In the genomic region with DNA sequence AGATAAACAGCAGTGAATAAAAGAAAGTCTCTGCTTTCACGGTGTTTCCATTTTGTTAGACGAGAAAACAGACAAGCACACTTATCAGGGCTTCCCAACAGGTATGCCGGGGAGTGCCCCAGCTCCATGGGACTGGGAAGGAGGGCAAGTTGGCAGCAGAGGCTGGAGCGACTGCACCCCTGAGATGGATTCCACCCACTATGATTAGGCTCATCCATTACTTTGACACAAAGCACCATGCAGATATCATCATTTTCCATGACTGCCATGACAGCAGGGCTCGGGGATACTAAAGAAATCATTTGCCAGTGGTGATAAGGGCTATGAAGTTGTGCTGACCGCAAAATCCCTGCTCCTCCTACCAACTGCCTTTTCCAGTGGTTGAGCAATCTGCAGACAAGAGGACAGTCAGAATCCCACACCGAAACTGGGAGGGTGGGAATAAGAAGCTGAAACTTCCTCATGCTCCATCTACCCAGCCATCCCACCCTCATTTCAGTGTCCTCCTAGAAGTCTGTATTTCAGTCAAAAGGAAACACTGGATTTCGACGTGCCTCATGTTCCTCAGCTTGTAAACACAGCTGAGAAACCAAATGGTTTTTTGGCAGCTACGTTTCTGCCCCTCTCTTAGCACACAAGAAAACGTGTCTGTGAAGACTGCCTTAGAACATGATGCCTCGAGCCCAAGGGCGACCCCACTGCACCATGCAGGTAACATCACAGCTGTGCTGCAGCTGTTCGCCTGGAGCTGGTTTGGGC, we compare ENCODE assay signal across 1 cellular context.
A peak's percentile ranks its signal among the peaks of the same experiment; 100 is the strongest.
TF ChIP-seq lines count a peak whose summit lies in the region.

No MANE protein-coding gene starts in this region.

TF ChIP-seq in K562, 482 proteins besides CTCF, POLR2A, EP300 and RAD21 (continued from another document and continues in another):
- TF ChIP-seq MAZ (CRISPR knock-in tag; conservative IDR thresholded peaks at IDR 0.05 in 1 of 2, IDR thresholded peaks at IDR 0.05 in 1 of 2) (peak in 1 of 2 experiments; percentile 50; a peak in 2 of 4 replicates), ZNF24 (IDR thresholded peaks at IDR 0.05) (0 out of 2 replicates have a peak, but pooled peaks have one; percentile 4), ZNF121 (CRISPR knock-in tag; conservative IDR thresholded peaks at IDR 0.05) (no peak), NCOR1 (IDR thresholded peaks at IDR 0.05) (peak; percentile 51), MAFK (IDR thresholded peaks at IDR 0.05; ENCODE audit: low read length) (peak; percentile 47; the same call in 1 of the 2 replicates), NCOA1 (IDR thresholded peaks at IDR 0.05; ENCODE audit: low read depth) (0 out of 2 replicates have a peak, but pooled peaks have one; percentile 57), SAFB2 (IDR thresholded peaks at IDR 0.05; ENCODE audit: borderline replicate concordance, low read depth, low read length, severe bottlenecking) (no peak), ZNF224 (CRISPR knock-in tag; IDR thresholded peaks at IDR 0.05) (0 out of 2 replicates have a peak, but pooled peaks have one; percentile 51), ETV1 (tag; conservative IDR thresholded peaks at IDR 0.05; ENCODE audit: low read depth) (0 out of 2 replicates have a peak, but pooled peaks have one; percentile 13), ADNP (tag; IDR thresholded peaks at IDR 0.05) (peak; percentile 74), TBP (optimal IDR thresholded peaks at IDR 0.05; ENCODE audit: low read depth, low read length) (peak; percentile 16), HDAC1 (IDR thresholded peaks at IDR 0.05) (peak; percentile 21 to 93; a peak in 2 of 4 replicates), ZNF644 (tag; IDR thresholded peaks at IDR 0.05; ENCODE audit: low read depth) (peak; percentile 78), PCBP2 (IDR thresholded peaks at IDR 0.05; ENCODE audit: low read depth, low read length, poor library complexity, severe bottlenecking) (no peak), ZNF696 (CRISPR knock-in tag; conservative IDR thresholded peaks at IDR 0.05) (no peak), ZEB2 (IDR thresholded peaks at IDR 0.05) (0 out of 2 replicates have a peak, but pooled peaks have one; percentile 58), FOXJ3 (CRISPR knock-in tag; IDR thresholded peaks at IDR 0.05) (no peak), TFAM (CRISPR knock-in tag; conservative IDR thresholded peaks at IDR 0.05) (no peak), MTA1 (IDR thresholded peaks at IDR 0.05; ENCODE audit: borderline replicate concordance) (peak; percentile 49; the same call in 1 of the 2 replicates), HEY1 (CRISPR knock-in tag; IDR thresholded peaks at IDR 0.05; ENCODE audit: borderline replicate concordance) (peak; percentile 43; the same call in 1 of the 2 replicates), CREM (IDR thresholded peaks at IDR 0.05; ENCODE audit: low read depth) (peak; percentile 63), NEUROD1 (IDR thresholded peaks at IDR 0.05; ENCODE audit: borderline replicate concordance, low read depth, low read length, partially characterized antibody) (peak; percentile 52), GABPA (tag; conservative IDR thresholded peaks at IDR 0.05; ENCODE audit: low read depth) (0 out of 2 replicates have a peak, but pooled peaks have one; percentile 10), BMI1 (IDR thresholded peaks at IDR 0.05; ENCODE audit: low read length) (no peak), CEBPG (CRISPR knock-in tag; IDR thresholded peaks at IDR 0.05) (peak; percentile 85), CEBPG (tag; conservative IDR thresholded peaks at IDR 0.05 in 1 of 2, IDR thresholded peaks at IDR 0.05 in 1 of 2) (peak; percentile 93 to 98), SREBF2 (CRISPR knock-in tag; IDR thresholded peaks at IDR 0.05) (0 out of 2 replicates have a peak, but pooled peaks have one; percentile 57), SOX6 (IDR thresholded peaks at IDR 0.05) (peak; percentile 74; the same call in 1 of the 2 replicates), RBM39 (optimal IDR thresholded peaks at IDR 0.05; ENCODE audit: low read depth, low read length) (no peak), ATF1 (CRISPR knock-in tag; IDR thresholded peaks at IDR 0.05) (no peak), ATF1 (tag; IDR thresholded peaks at IDR 0.05) (peak; percentile 88), WHSC1 (IDR thresholded peaks at IDR 0.05; ENCODE audit: low read length) (no peak), MTA3 (IDR thresholded peaks at IDR 0.05; ENCODE audit: borderline replicate concordance) (peak; percentile 74; the same call in 1 of the 2 replicates), NFATC3 (IDR thresholded peaks at IDR 0.05) (peak; percentile 90), SP1 (CRISPR knock-in tag; IDR thresholded peaks at IDR 0.05) (peak; percentile 61), BRD4 (IDR thresholded peaks at IDR 0.05) (no peak)
- TF ChIP-seq, protein P1, sequence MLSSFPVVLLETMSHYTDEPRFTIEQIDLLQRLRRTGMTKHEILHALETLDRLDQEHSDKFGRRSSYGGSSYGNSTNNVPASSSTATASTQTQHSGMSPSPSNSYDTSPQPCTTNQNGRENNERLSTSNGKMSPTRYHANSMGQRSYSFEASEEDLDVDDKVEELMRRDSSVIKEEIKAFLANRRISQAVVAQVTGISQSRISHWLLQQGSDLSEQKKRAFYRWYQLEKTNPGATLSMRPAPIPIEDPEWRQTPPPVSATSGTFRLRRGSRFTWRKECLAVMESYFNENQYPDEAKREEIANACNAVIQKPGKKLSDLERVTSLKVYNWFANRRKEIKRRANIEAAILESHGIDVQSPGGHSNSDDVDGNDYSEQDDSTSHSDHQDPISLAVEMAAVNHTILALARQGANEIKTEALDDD (IDR thresholded peaks at IDR 0.05), result no peak; the same call in 1 of the 2 replicates
- TF ChIP-seq, protein P2, sequence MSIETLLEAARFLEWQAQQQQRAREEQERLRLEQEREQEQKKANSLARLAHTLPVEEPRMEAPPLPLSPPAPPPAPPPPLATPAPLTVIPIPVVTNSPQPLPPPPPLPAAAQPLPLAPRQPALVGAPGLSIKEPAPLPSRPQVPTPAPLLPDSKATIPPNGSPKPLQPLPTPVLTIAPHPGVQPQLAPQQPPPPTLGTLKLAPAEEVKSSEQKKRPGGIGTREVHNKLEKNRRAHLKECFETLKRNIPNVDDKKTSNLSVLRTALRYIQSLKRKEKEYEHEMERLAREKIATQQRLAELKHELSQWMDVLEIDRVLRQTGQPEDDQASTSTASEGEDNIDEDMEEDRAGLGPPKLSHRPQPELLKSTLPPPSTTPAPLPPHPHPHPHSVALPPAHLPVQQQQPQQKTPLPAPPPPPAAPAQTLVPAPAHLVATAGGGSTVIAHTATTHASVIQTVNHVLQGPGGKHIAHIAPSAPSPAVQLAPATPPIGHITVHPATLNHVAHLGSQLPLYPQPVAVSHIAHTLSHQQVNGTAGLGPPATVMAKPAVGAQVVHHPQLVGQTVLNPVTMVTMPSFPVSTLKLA (conservative IDR thresholded peaks at IDR 0.05), result peak in 1 of 2 experiments; percentile 26; a peak in 1 of 4 replicates
- TF ChIP-seq, protein P3, sequence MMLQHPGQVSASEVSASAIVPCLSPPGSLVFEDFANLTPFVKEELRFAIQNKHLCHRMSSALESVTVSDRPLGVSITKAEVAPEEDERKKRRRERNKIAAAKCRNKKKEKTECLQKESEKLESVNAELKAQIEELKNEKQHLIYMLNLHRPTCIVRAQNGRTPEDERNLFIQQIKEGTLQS (IDR thresholded peaks at IDR 0.05), result peak; percentile 45; the same call in 1 of the 2 replicates
- TF ChIP-seq, protein P3 (CRISPR knock-in tag; conservative IDR thresholded peaks at IDR 0.05), result no peak; the same call in 1 of the 2 replicates
- TF ChIP-seq, protein P4, sequence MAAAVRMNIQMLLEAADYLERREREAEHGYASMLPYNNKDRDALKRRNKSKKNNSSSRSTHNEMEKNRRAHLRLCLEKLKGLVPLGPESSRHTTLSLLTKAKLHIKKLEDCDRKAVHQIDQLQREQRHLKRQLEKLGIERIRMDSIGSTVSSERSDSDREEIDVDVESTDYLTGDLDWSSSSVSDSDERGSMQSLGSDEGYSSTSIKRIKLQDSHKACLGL (CRISPR knock-in tag; IDR thresholded peaks at IDR 0.05; ENCODE audit: borderline replicate concordance, poor library complexity, severe bottlenecking), result no peak
- TF ChIP-seq, protein P5, sequence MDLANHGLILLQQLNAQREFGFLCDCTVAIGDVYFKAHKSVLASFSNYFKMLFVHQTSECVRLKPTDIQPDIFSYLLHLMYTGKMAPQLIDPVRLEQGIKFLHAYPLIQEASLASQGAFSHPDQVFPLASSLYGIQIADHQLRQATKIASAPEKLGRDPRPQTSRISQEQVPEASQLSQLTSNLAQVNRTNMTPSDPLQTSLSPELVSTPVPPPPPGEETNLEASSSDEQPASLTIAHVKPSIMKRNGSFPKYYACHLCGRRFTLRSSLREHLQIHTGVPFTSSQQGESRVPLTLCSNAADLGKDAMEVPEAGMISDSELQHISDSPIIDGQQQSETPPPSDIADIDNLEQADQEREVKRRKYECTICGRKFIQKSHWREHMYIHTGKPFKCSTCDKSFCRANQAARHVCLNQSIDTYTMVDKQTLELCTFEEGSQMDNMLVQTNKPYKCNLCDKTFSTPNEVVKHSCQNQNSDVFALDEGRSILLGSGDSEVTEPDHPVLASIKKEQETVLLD (IDR thresholded peaks at IDR 0.05), result peak; percentile 54; the same call in 1 of the 2 replicates
- TF ChIP-seq, protein P6, sequence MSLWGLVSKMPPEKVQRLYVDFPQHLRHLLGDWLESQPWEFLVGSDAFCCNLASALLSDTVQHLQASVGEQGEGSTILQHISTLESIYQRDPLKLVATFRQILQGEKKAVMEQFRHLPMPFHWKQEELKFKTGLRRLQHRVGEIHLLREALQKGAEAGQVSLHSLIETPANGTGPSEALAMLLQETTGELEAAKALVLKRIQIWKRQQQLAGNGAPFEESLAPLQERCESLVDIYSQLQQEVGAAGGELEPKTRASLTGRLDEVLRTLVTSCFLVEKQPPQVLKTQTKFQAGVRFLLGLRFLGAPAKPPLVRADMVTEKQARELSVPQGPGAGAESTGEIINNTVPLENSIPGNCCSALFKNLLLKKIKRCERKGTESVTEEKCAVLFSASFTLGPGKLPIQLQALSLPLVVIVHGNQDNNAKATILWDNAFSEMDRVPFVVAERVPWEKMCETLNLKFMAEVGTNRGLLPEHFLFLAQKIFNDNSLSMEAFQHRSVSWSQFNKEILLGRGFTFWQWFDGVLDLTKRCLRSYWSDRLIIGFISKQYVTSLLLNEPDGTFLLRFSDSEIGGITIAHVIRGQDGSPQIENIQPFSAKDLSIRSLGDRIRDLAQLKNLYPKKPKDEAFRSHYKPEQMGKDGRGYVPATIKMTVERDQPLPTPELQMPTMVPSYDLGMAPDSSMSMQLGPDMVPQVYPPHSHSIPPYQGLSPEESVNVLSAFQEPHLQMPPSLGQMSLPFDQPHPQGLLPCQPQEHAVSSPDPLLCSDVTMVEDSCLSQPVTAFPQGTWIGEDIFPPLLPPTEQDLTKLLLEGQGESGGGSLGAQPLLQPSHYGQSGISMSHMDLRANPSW (CRISPR knock-in tag; IDR thresholded peaks at IDR 0.05), result no peak
- TF ChIP-seq, protein P7, sequence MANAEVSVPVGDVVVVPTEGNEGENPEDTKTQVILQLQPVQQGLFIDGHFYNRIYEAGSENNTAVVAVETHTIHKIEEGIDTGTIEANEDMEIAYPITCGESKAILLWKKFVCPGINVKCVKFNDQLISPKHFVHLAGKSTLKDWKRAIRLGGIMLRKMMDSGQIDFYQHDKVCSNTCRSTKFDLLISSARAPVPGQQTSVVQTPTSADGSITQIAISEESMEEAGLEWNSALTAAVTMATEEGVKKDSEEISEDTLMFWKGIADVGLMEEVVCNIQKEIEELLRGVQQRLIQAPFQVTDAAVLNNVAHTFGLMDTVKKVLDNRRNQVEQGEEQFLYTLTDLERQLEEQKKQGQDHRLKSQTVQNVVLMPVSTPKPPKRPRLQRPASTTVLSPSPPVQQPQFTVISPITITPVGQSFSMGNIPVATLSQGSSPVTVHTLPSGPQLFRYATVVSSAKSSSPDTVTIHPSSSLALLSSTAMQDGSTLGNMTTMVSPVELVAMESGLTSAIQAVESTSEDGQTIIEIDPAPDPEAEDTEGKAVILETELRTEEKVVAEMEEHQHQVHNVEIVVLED (CRISPR knock-in tag; IDR thresholded peaks at IDR 0.05), result 0 out of 2 replicates have a peak, but pooled peaks have one; percentile 9
- TF ChIP-seq, protein P8, sequence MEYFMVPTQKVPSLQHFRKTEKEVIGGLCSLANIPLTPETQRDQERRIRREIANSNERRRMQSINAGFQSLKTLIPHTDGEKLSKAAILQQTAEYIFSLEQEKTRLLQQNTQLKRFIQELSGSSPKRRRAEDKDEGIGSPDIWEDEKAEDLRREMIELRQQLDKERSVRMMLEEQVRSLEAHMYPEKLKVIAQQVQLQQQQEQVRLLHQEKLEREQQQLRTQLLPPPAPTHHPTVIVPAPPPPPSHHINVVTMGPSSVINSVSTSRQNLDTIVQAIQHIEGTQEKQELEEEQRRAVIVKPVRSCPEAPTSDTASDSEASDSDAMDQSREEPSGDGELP (CRISPR knock-in tag; IDR thresholded peaks at IDR 0.05; ENCODE audit: borderline replicate concordance), result peak; percentile 86
- TF ChIP-seq, protein P9, sequence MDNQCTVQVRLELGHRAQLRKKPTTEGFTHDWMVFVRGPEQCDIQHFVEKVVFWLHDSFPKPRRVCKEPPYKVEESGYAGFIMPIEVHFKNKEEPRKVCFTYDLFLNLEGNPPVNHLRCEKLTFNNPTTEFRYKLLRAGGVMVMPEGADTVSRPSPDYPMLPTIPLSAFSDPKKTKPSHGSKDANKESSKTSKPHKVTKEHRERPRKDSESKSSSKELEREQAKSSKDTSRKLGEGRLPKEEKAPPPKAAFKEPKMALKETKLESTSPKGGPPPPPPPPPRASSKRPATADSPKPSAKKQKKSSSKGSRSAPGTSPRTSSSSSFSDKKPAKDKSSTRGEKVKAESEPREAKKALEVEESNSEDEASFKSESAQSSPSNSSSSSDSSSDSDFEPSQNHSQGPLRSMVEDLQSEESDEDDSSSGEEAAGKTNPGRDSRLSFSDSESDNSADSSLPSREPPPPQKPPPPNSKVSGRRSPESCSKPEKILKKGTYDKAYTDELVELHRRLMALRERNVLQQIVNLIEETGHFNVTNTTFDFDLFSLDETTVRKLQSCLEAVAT (IDR thresholded peaks at IDR 0.05), result peak in 1 of 2 experiments; percentile 93; a peak in 2 of 4 replicates
- TF ChIP-seq, protein P10, sequence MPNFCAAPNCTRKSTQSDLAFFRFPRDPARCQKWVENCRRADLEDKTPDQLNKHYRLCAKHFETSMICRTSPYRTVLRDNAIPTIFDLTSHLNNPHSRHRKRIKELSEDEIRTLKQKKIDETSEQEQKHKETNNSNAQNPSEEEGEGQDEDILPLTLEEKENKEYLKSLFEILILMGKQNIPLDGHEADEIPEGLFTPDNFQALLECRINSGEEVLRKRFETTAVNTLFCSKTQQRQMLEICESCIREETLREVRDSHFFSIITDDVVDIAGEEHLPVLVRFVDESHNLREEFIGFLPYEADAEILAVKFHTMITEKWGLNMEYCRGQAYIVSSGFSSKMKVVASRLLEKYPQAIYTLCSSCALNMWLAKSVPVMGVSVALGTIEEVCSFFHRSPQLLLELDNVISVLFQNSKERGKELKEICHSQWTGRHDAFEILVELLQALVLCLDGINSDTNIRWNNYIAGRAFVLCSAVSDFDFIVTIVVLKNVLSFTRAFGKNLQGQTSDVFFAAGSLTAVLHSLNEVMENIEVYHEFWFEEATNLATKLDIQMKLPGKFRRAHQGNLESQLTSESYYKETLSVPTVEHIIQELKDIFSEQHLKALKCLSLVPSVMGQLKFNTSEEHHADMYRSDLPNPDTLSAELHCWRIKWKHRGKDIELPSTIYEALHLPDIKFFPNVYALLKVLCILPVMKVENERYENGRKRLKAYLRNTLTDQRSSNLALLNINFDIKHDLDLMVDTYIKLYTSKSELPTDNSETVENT (CRISPR knock-in tag; IDR thresholded peaks at IDR 0.05), result 0 out of 2 replicates have a peak, but pooled peaks have one; percentile 22
